In the genomic region with DNA sequence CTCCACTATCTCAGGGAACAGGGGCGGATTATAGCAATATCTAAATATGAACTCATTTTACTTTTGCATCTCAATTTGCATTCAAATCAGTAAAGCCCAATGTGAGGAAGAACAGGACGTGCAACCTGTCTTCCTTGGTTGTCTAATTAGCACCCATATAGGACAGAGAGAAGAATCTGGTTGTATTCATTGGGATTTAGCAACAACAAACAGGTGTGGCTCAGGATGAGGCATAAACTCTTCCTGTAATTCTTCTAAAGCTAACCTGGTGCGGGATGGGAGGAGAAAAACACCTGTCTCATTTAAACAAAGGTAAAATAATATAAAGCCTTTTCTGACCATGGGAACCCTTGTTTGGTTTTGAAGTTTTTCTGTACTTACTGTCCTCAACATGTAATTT, we compare ENCODE assay signal across 10 cellular contexts. TPM values are rescaled to one million over a fixed set of nuclear protein-coding genes. Genes with fewer than 3 reads are reported as not detected.
"Had no signal": no experiment of that assay in that cellular context is flagged by ENCODE, and none has a peak within 500 bp of the region (broad histone marks: within the 10 kb centered on the region; RNA-seq: fewer than 3 reads in every experiment).

No MANE protein-coding gene starts in this region.

- FAIRE-seq: HTR-8/SVneo, K562 had no signal

- H3K36me3 ChIP-seq: HAP-1 had no signal

- H3K9me3 ChIP-seq: HAP-1 had no signal

- H2AFZ ChIP-seq: GM23338 had no signal

- DNase-seq: H7, HFFc6, IMR-90 had no signal

- ATAC-seq: GM23338, HCT116, K562 had no signal

- H3K4me3 ChIP-seq: GM23338, HAP-1, K562 had no signal

- H3K4me1 ChIP-seq: HAP-1 had no signal

- H3K4me2 ChIP-seq: GM23338 had no signal

RNA-seq across cellular contexts. Expression of a gene that starts 22.2 kb away (rescaled TPM):
- total RNA-seq: GM23338, H4, HFFc6, HT-29, IMR-90, K562 had no signal
- polyA plus RNA-seq: GM23338, IMR-90, K562 had no signal

RNA-seq across cellular contexts. Expression of a gene that starts 57.3 kb away (rescaled TPM):
- total RNA-seq: GM23338, H7, HFFc6, HT-29, IMR-90, K562 had no signal
- polyA plus RNA-seq: GM23338, IMR-90, K562 had no signal
